8 cellular contexts compared by ENCODE assay signal in the genomic region with DNA sequence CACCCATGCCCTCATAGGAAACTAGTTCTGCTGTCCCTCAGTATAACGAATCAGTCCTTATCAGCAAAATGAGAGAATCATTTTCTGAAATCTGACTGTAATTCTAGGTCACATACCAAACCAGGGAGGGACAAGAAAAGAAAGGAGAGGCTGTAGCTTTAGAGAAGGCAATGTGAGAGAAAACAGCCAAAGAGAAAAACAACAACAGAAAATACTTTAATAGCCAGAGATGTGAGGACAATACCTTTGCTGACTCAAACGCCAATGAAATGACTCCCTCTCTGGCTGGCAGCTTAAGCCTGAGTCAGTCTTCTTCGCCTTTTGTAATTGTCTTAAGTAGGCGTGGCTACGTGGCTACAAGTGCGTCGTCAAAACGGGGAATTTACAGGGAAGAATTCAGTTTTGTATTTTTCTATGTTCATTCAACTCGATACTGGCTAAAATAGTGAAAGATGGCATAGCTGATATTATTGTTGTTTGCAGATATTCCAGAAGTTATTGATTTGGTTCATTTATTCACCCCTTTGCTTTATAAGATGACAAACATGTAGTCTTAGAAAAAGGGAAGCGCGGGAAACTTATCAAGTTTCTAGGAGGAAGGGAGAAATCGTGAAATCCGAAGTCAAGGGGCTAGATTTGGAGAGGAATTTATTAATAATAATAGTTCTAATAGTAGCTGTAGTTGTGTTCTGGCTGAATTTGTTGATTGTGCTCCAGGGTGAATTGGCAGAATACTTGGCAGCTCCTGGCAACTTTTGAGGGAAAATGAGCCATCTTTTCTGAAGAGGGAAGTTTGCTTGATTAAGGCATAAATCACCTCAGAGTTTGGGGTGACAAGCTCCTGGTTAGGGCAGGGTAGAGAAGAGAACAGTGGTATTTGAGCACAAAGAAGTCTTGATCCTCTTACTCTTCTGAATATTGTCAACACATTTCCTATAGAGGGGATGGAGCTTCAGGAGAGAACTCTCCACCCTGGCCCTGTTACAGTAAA. TPM values are rescaled to one million over a fixed set of nuclear protein-coding genes. Genes with fewer than 3 reads are reported as not detected.
DNase-seq lines count a peak whose midpoint lies in the region; ATAC-seq and TF ChIP-seq lines count a peak whose summit lies in the region.

IL1A (minus strand) TSS at position 295 of the 991 bp plus-strand sequence. CDS start 723 bp downstream, outside the sequence.

- H3K36me3 ChIP-seq in aorta (ENCODE audit: control insufficient read depth in 1 of 2, insufficient read depth in 2 of 2, low read length in 1 of 2), result no peaks in the 10 kb centered on the region

- no peaks in the 10 kb centered on the region for H3K4me1 ChIP-seq in aorta (ENCODE audit: control insufficient read depth in 1 of 2, insufficient read depth in 2 of 2, low read length in 2 of 2)

- TF ChIP-seq CTCF in GM13977 (IDR thresholded peaks at IDR 0.05; ENCODE audit: extremely low read depth, insufficient read depth, missing control alignments), result no peak
- no peak for TF ChIP-seq CTCF in omental fat pad (IDR thresholded peaks at IDR 0.05)

- no peak within 1 kb of the TSS for H3K4me3 Mint-ChIP-seq in T-cell

- ATAC-seq in omental fat pad (ENCODE audit: low FRiP score) (peak; percentile 94), aorta (ENCODE audit: low FRiP score) (no peak), T-cell (replicated peaks in 1 of 4) (no peak)

- H3K27me3 Mint-ChIP-seq in T-cell, result peaks cover 7 to 23% of the 10 kb centered on the region in 2 donors

- H3K36me3 Mint-ChIP-seq in T-cell, result no peaks in the 10 kb centered on the region

- H3K4me1 Mint-ChIP-seq in T-cell, result peaks cover 0 to 8% (median 0%) of the 10 kb centered on the region in 3 donors

- H3K9me3 ChIP-seq in aorta (ENCODE audit: control insufficient read depth, low read length), result no peaks in the 10 kb centered on the region

- intact Hi-C loops in aorta (cut with DNase I), result no loop called here

- H3K27ac Mint-ChIP-seq in T-cell, result no peak within 1 kb of the TSS

- H3K27ac ChIP-seq in aorta (ENCODE audit: low read depth in 1 of 2, low read length in 2 of 2), result no peak within 1 kb of the TSS

- no peaks in the 10 kb centered on the region for H3K27me3 ChIP-seq in aorta (ENCODE audit: control insufficient read depth in 1 of 2, insufficient read depth in 2 of 2, low read length in 1 of 2)

- H3K9me3 Mint-ChIP-seq in T-cell, result no peaks in the 10 kb centered on the region

- 31 to 34% methylated on average over 13 of the region's 13 CpGs for WGBS in aorta, 2 donors

- no peak within 1 kb of the TSS for H3K4me3 ChIP-seq in aorta (ENCODE audit: low read length in 2 of 2)

- CTCF ChIA-PET in T-cell (lab: Charles Lee), result interaction anchor here in 1 of 2 donors (0.7 kb wide), 1 partner anchor 957 kb away, joined by 3 read pairs; no protein-coding TSS in a partner anchor

- in situ Hi-C loops in GM13977 (cut with MboI; ENCODE audit: low pct_unique_long_range_greater_than_20kb, low sequenced_read_pairs, unreplicated experiment), result no loop called here

- POLR2A ChIA-PET in T-cell (lab: Charles Lee), result no interaction called here

- peak; percentile 25 for DNase-seq in GM13977 (ENCODE audit: low spot score)
- peak; percentile 74 for DNase-seq in NCI-H460 (ENCODE audit: extremely low read depth, low read depth)
- DNase-seq in dedifferentiated amniotic fluid mesenchymal stem cell (ENCODE audit: extremely low spot score), result peak; percentile 38
- no peak for DNase-seq in omental fat pad (ENCODE audit: low spot score)
- DNase-seq in NCI-H2107 treated with DMSO at 0.1 percent for 48 hours (lab: John Stamatoyannopoulos, UW; ENCODE audit: unreplicated experiment), result no peak
- no peak for DNase-seq in NCI-H524 treated with DMSO at 0.1 percent for 48 hours (lab: John Stamatoyannopoulos, UW)
- no peak for DNase-seq in aorta
- no peak for DNase-seq in T-cell

RNA-seq across cellular contexts. Expression of gene IL1A, which starts in this region (rescaled TPM):
- 22.0 and 22.1 TPM in 2 replicates for total RNA-seq in NCI-H460 (2014; rRNA removed; shearing (Covaris generic))
- 11.2 and 13.1 TPM in 2 replicates for polyA plus RNA-seq in NCI-H460 (2014; cell fraction: nucleus; rRNA removed)
- total RNA-seq in omental fat pad (1 to 10 TPM in 1 of 4 donors, under 1 TPM in 1, not detected in 2; 0.24 to 2.2 TPM), aorta (under 1 TPM in 1 of 2 donors, not detected in 1; 0.19 TPM), T-cell (under 1 TPM in 1 of 5 donors, not detected in 4; 0.12 TPM)
- not detected for polyA plus RNA-seq in aorta

Comparison
In these comparisons a context has a peak if more than half of its experiments do, and no peak if none do; other contexts are left out.
1. DNase-seq: peak in GM13977 (single experiment), NCI-H460 (single experiment) and dedifferentiated amniotic fluid mesenchymal stem cell (single experiment); none in omental fat pad (single experiment), NCI-H2107 treated with DMSO at 0.1 percent for 48 hours (single experiment), NCI-H524 treated with DMSO at 0.1 percent for 48 hours (single experiment), aorta (0 of 2) and T-cell (0 of 34).